8 cellular contexts compared by ENCODE assay signal in genomic region chr10:7787150-7787856, GRCh38. TPM values are rescaled to one million over a fixed set of nuclear protein-coding genes. Genes with fewer than 3 reads are reported as not detected.
DNase-seq lines count a peak whose midpoint lies in the region; ATAC-seq lines count a peak whose summit lies in the region.

No MANE protein-coding gene starts in this region.

- peaks cover 22% of the 10 kb centered on the region for H3K36me3 ChIP-seq in Karpas-422 (ENCODE audit: insufficient read depth, low read length)
- H3K36me3 ChIP-seq in duodenal mucosa (ENCODE audit: control insufficient read depth in 1 of 2, insufficient read depth in 2 of 2, low read length in 2 of 2) = peaks cover 0 to 3% of the 10 kb centered on the region in 2 donors
- H3K36me3 ChIP-seq in muscle layer of duodenum (ENCODE audit: control insufficient read depth in 1 of 2, insufficient read depth in 2 of 2, low read length in 2 of 2) = no peaks in the 10 kb centered on the region

- no peaks in the 10 kb centered on the region; the same call in 1 of the 2 replicates for H3K9me2 ChIP-seq in Karpas-422 (replicated peaks; ENCODE audit: insufficient read depth, low read length)

- H3K4me3 ChIP-seq in Karpas-422 (ENCODE audit: low read length) (peak overlapping the region; percentile 97), duodenal mucosa (ENCODE audit: low read depth in 1 of 2, low read length in 2 of 2) (peak overlapping the region; percentile 94 to 98), muscle layer of duodenum (ENCODE audit: low read depth in 1 of 2, low read length in 2 of 2) (peak overlapping the region; percentile 87 to 97)

- ATAC-seq in GM21529 (IDR thresholded peaks at IDR 0.05; ENCODE audit: unreplicated experiment) = peak; percentile 14

- peaks cover 44% of the 10 kb centered on the region for H4K20me1 ChIP-seq in Karpas-422 (ENCODE audit: insufficient read depth, low read depth, low read length)

- H2AFZ ChIP-seq in Karpas-422 (ENCODE audit: low read length) = 0 out of 2 replicates have a peak overlapping the region, but pooled peaks have one; percentile 21

- H3K27ac ChIP-seq in Karpas-422 (ENCODE audit: low read length) (no peak overlapping the region; the same call in 1 of the 2 replicates), duodenal mucosa (ENCODE audit: low read depth, low read length) (peak overlapping the region; percentile 48), muscle layer of duodenum (ENCODE audit: low read length) (peak overlapping the region; percentile 67)

- DNase-seq in Daoy (ENCODE audit: low read depth) = peak; percentile 9
- DNase-seq in Karpas-422 = peak; percentile 55
- no peak for DNase-seq in NCI-H446 (lab: John Stamatoyannopoulos, UW)
- no peak for DNase-seq in NCI-H226
- DNase-seq in GM19238 (ENCODE audit: insufficient read length, low spot score) = no peak

- H3K4me1 ChIP-seq in Karpas-422 (ENCODE audit: low read length) (peaks cover 46% of the 10 kb centered on the region), duodenal mucosa (ENCODE audit: control insufficient read depth in 1 of 2, insufficient read depth in 2 of 2, low read length in 2 of 2) (peaks cover 26 to 31% of the 10 kb centered on the region in 2 donors), muscle layer of duodenum (ENCODE audit: control insufficient read depth in 1 of 2, insufficient read depth in 2 of 2, low read length in 2 of 2) (peaks cover 7 to 39% of the 10 kb centered on the region in 2 donors)

- H3K27me3 ChIP-seq in Karpas-422 (ENCODE audit: low read length) (no peaks in the 10 kb centered on the region), duodenal mucosa (ENCODE audit: control insufficient read depth in 1 of 2, insufficient read depth in 2 of 2, low read length in 2 of 2) (no peaks in the 10 kb centered on the region), muscle layer of duodenum (ENCODE audit: low read depth, low read length) (no peaks in the 10 kb centered on the region)

- no peaks in the 10 kb centered on the region for H3K9me3 ChIP-seq in Karpas-422 (ENCODE audit: low read length)
- no peaks in the 10 kb centered on the region for H3K9me3 ChIP-seq in duodenal mucosa (ENCODE audit: control insufficient read depth in 1 of 2, low read length in 2 of 2)
- H3K9me3 ChIP-seq in muscle layer of duodenum (ENCODE audit: control insufficient read depth in 1 of 2, low read length in 2 of 2) = no peaks in the 10 kb centered on the region

- H3K9ac ChIP-seq in Karpas-422 (ENCODE audit: low read length) = peak overlapping the region; percentile 96
- H3K9ac ChIP-seq in duodenal mucosa (ENCODE audit: low read depth in 1 of 2, low read length in 2 of 2) = peak overlapping the region; percentile 87 to 97

- peak overlapping the region; percentile 99 for H3K4me2 ChIP-seq in Karpas-422 (ENCODE audit: low read depth, low read length, poor library complexity, severe bottlenecking)

- peaks cover 99% of the 10 kb centered on the region for H3K79me2 ChIP-seq in Karpas-422 (ENCODE audit: low read length)

RNA-seq across cellular contexts. Expression of gene KIN, which starts 0.5 kb away (rescaled TPM):
- 15.7 and 16.6 TPM in 2 replicates for total RNA-seq in Daoy (2014; rRNA removed; shearing (Covaris generic))
- total RNA-seq in Karpas-422 (2014; rRNA removed; shearing (Covaris generic); ENCODE audit: low replicate concordance) = 4.0 and 7.9 TPM in 2 replicates

RNA-seq across cellular contexts. Expression of gene ATP5F1C, which starts 0.7 kb away (rescaled TPM):
- 338 and 346 TPM in 2 replicates for total RNA-seq in Daoy (2014; rRNA removed; shearing (Covaris generic))
- 207 and 291 TPM in 2 replicates for total RNA-seq in Karpas-422 (2014; rRNA removed; shearing (Covaris generic); ENCODE audit: low replicate concordance)

RNA-seq across cellular contexts. Expression of gene TAF3, which starts 31.0 kb away (rescaled TPM):
- 2.1 TPM in 2 replicates for total RNA-seq in Daoy (2014; rRNA removed; shearing (Covaris generic))
- 4.5 and 4.7 TPM in 2 replicates for total RNA-seq in Karpas-422 (2014; rRNA removed; shearing (Covaris generic); ENCODE audit: low replicate concordance)

Comparison
In these comparisons a context has a peak if more than half of its experiments do, and no peak if none do; other contexts are left out.
1. DNase-seq: peak in Daoy (single experiment) and Karpas-422 (single experiment); none in NCI-H446 (0 of 2), NCI-H226 (single experiment) and GM19238 (single experiment).
2. Peak in every context shown above with its lines, with median percentiles within 50 percentile points of each other: H3K4me3 ChIP-seq.